ENCODE assay signal across 19 cellular contexts in the genomic region with DNA sequence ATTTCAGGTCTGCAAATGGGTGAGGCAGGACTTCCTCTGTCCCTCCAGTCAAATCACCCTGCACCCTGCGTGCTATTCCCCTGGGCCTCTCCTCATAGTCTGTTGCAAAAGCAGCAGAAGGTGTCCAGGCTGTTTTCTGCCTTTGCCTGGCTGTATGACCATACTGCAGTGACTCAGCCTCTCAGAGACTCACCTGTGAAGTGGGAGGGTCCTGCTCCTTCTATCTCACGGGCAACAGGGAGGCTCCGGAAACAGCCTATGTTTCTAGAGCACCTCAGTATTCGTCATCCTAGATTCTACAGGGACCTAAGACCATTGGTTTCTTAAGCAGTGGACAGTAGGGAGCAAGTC.
DNase-seq lines count a peak whose midpoint lies in the region; ATAC-seq and FAIRE-seq lines count a peak whose summit lies in the region.
"Had no signal": no experiment of that assay in that cellular context is flagged by ENCODE, and none has a peak within 500 bp of the region (broad histone marks: within the 10 kb centered on the region; RNA-seq: fewer than 3 reads in every experiment).

No MANE protein-coding gene starts in this region.

- H3K9ac ChIP-seq in neuronal stem cell (ENCODE audit: low read depth, low read length, poor library complexity) = no peak overlapping the region
- H3K9ac ChIP-seq: KMS-11, parathyroid adenoma had no signal

- H3K4me1 Mint-ChIP-seq in T-cell = peaks cover 0 to 5% (median 0%) of the 10 kb centered on the region in 3 donors

- peaks cover 0 to 4% (median 4%) of the 10 kb centered on the region in 3 donors for H3K9me3 Mint-ChIP-seq in T-cell
- H3K9me3 Mint-ChIP-seq: activated naive CD4-positive, alpha-beta T cell treated with anti-CD3 and anti-CD28 coated beads, Interleukin-2, amount 50 U/mL, for 24 hours had no signal

- peak overlapping the region; percentile 16 for H3K18ac ChIP-seq in neuronal stem cell (ENCODE audit: low read length)

- H2AFZ ChIP-seq in neuronal stem cell (ENCODE audit: low read length) = no peak overlapping the region
- H2AFZ ChIP-seq: parathyroid adenoma had no signal

- H3K23ac ChIP-seq in neuronal stem cell (ENCODE audit: low read depth, low read length, poor library complexity) = no peak overlapping the region

- no peak overlapping the region for H4K91ac ChIP-seq in neuronal stem cell (ENCODE audit: low read depth, low read length, poor library complexity)

- peaks cover 8 to 13% of the 10 kb centered on the region in 2 donors for H3K27me3 Mint-ChIP-seq in T-cell
- H3K27me3 Mint-ChIP-seq: activated CD4-positive, alpha-beta T cell treated with anti-CD3 and anti-CD28 coated beads, Interleukin-2, amount 10 ng/mL, durations not matched to agents 24 days and 14 days; activated naive CD4-positive, alpha-beta T cell treated with anti-CD3 and anti-CD28 coated beads, Interleukin-2, amount 50 U/mL, for 24 hours had no signal

- H2BK12ac ChIP-seq in neuronal stem cell (ENCODE audit: low read length) = peak overlapping the region; percentile 76

- H3K14ac ChIP-seq in neuronal stem cell (ENCODE audit: low read length) = no peak overlapping the region

- H3K36me3 ChIP-seq in neuronal stem cell (replicated peaks in 1 of 2; ENCODE audit: control insufficient read depth in 2 of 2, insufficient read depth in 2 of 2, low read length in 2 of 2) = no peaks in the 10 kb centered on the region
- H3K36me3 ChIP-seq: left ventricle myocardium inferior, thoracic aorta had no signal

- CTCF ChIA-PET in T-cell (lab: Charles Lee) = no interaction called here

- no peak overlapping the region for H3K4ac ChIP-seq in neuronal stem cell (ENCODE audit: low read length)

- peak; percentile 17 for DNase-seq in GM18507 (ENCODE audit: extremely low spot score, insufficient read length, low read depth)
- DNase-seq in RPMI8226 = peak; percentile 84
- DNase-seq in neuronal stem cell (ENCODE audit: low spot score) = no peak
- DNase-seq in T-cell = no peak
- no peak for DNase-seq in activated T-cell treated with anti-CD3 and anti-CD28 coated beads, Interleukin-2, amount 50 U/mL, for 48 hours
- DNase-seq: activated CD4-positive, alpha-beta T cell treated with anti-CD3 and anti-CD28 coated beads, Interleukin-2, amount 10 ng/mL, durations not matched to agents 24 days and 14 days; activated CD8-positive, alpha-beta memory T cell treated with anti-CD3 and anti-CD28 coated beads, Interleukin-2, amount 50 U/mL, for 48 hours; GF-D8; left ventricle myocardium inferior had no signal

- no peak overlapping the region for H4K8ac ChIP-seq in neuronal stem cell (ENCODE audit: low read depth, low read length)

- no peak overlapping the region for H3K4me3 Mint-ChIP-seq in T-cell
- H3K4me3 Mint-ChIP-seq: activated CD4-positive, alpha-beta T cell treated with anti-CD3 and anti-CD28 coated beads, Interleukin-2, amount 10 ng/mL, durations not matched to agents 24 days and 14 days; activated naive CD4-positive, alpha-beta T cell treated with anti-CD3 and anti-CD28 coated beads, Interleukin-2, amount 50 U/mL, for 24 hours had no signal

- no peak overlapping the region for H3K4me3 ChIP-seq in neuronal stem cell (ENCODE audit: low read length in 2 of 2)
- H3K4me3 ChIP-seq: coronary artery, left ventricle myocardium inferior, thoracic aorta had no signal

- POLR2A ChIA-PET in T-cell (lab: Charles Lee) = no interaction called here

- no peak overlapping the region for H2BK120ac ChIP-seq in neuronal stem cell (ENCODE audit: low read depth, low read length)

- H2BK5ac ChIP-seq in neuronal stem cell (ENCODE audit: low read length) = peak overlapping the region; percentile 12

- peak overlapping the region; percentile 21 for H2AK5ac ChIP-seq in neuronal stem cell (ENCODE audit: low read depth, low read length)

- no peak overlapping the region for H3K27ac ChIP-seq in neuronal stem cell (replicated peaks; ENCODE audit: low read length)
- H3K27ac ChIP-seq: coronary artery, KMS-11, left ventricle myocardium inferior, parathyroid adenoma, thoracic aorta had no signal

- ATAC-seq in HG02938 (IDR thresholded peaks at IDR 0.05; ENCODE audit: unreplicated experiment) (peak; percentile 15), HG02763 (IDR thresholded peaks at IDR 0.05; ENCODE audit: unreplicated experiment) (no peak), T-cell (replicated peaks in 1 of 4) (no peak)

- H3K36me3 Mint-ChIP-seq in T-cell = no peaks in the 10 kb centered on the region
- H3K36me3 Mint-ChIP-seq: activated naive CD4-positive, alpha-beta T cell treated with anti-CD3 and anti-CD28 coated beads, Interleukin-2, amount 50 U/mL, for 24 hours had no signal

- H3K4me1 ChIP-seq in neuronal stem cell (ENCODE audit: control insufficient read depth in 2 of 2, insufficient read depth in 1 of 2, low read depth in 1 of 2, low read length in 2 of 2) = peaks cover 7 to 11% of the 10 kb centered on the region in 2 donors
- H3K4me1 ChIP-seq: left ventricle myocardium inferior, parathyroid adenoma had no signal

- H3K27ac Mint-ChIP-seq in T-cell = no peak overlapping the region
- H3K27ac Mint-ChIP-seq: activated CD4-positive, alpha-beta T cell treated with anti-CD3 and anti-CD28 coated beads, Interleukin-2, amount 10 ng/mL, durations not matched to agents 24 days and 14 days; activated naive CD4-positive, alpha-beta T cell treated with anti-CD3 and anti-CD28 coated beads, Interleukin-2, amount 50 U/mL, for 24 hours had no signal

- FAIRE-seq in GM18507 (lab: Jason Lieb, UNC) = peak; percentile 75
- FAIRE-seq: D721Med, endothelial cell of umbilical vein, frontal cortex had no signal

- WGBS in neuronal stem cell (ENCODE audit: extremely low coverage in 2 of 2, insufficient read length in 2 of 2, insufficient replicate concordance in 1 of 2), 2 donors = no CpG with 5 or more reads among the region's 4 CpGs

- H3K27me3 ChIP-seq in neuronal stem cell (ENCODE audit: control insufficient read depth in 3 of 3, insufficient read depth in 3 of 3, low read depth in 1 of 3, low read length in 3 of 3) = peaks cover 0 to 31% (median 0%) of the 10 kb centered on the region in 3 experiments

- no peak overlapping the region for H3K4me2 ChIP-seq in neuronal stem cell (ENCODE audit: insufficient read depth, low read length, poor library complexity, severe bottlenecking)
- H3K4me2 ChIP-seq: KMS-11 had no signal

- H3K9me3 ChIP-seq in neuronal stem cell (replicated peaks in 1 of 2; ENCODE audit: control insufficient read depth in 2 of 2, insufficient read depth in 1 of 2, low read depth in 1 of 2, low read length in 2 of 2) = no peaks in the 10 kb centered on the region
- H3K9me3 ChIP-seq: left ventricle myocardium inferior, thoracic aorta had no signal

- H2BK15ac ChIP-seq in neuronal stem cell (ENCODE audit: low read length) = no peak overlapping the region

- no peaks in the 10 kb centered on the region for H3K79me1 ChIP-seq in neuronal stem cell (ENCODE audit: low read depth, low read length)

Comparison
In these comparisons a context has a peak if more than half of its experiments do, and no peak if none do; other contexts are left out.
1. DNase-seq: peak in GM18507 (single experiment) and RPMI8226 (single experiment); none in neuronal stem cell (single experiment), T-cell (0 of 34) and activated T-cell treated with anti-CD3 and anti-CD28 coated beads, Interleukin-2, amount 50 U/mL, for 48 hours (0 of 2).